16 cellular contexts compared by ENCODE assay signal in genomic region chr4:83075271-83075670, GRCh38. TPM values are rescaled to one million over a fixed set of nuclear protein-coding genes. Genes with fewer than 3 reads are reported as not detected.
DNase-seq lines count a peak whose midpoint lies in the region; ATAC-seq and TF ChIP-seq lines count a peak whose summit lies in the region.
"Had no signal": no experiment of that assay in that cellular context is flagged by ENCODE, and none has a peak within 500 bp of the region (broad histone marks: within the 10 kb centered on the region; RNA-seq: fewer than 3 reads in every experiment).

No MANE protein-coding gene starts in this region.

- ATAC-seq in IMR-90 (ENCODE audit: low read depth): peak; percentile 49
- no peak for ATAC-seq in memory B cell (ENCODE audit: low read depth)
- no peak for ATAC-seq in GM18502 (IDR thresholded peaks at IDR 0.05; ENCODE audit: poor library complexity, unreplicated experiment)
- ATAC-seq: left lobe of liver had no signal

- H3K9me3 Mint-ChIP-seq in memory B cell: peaks cover 3% of the 10 kb centered on the region
- H3K9me3 Mint-ChIP-seq: activated naive CD8-positive, alpha-beta T cell treated with anti-CD3 and anti-CD28 coated beads, Interleukin-2, amount 10 ng/mL, durations not matched to agents 7 days and 5 days; CD4-positive, alpha-beta memory T cell; neural progenitor cell had no signal

- no peak for TF ChIP-seq RAD21 in IMR-90 (IDR thresholded peaks at IDR 0.05; ENCODE audit: low read length)

- H2BK20ac ChIP-seq in IMR-90 (ENCODE audit: low read depth, low read length): 0 out of 2 replicates have a peak overlapping the region, but pooled peaks have one; percentile 9

- CTCF ChIA-PET in IMR-90 (lab: Yijun Ruan, JAX): interaction anchor here (0.6 to 1.7 kb wide), 6 partner anchors 185 to 1750 kb away, joined by 3 to 6 read pairs (median 3); no protein-coding TSS in a partner anchor

- H3K79me2 ChIP-seq in osteoblast (ENCODE audit: insufficient read depth, low read length): no peaks in the 10 kb centered on the region

- H3K4me3 ChIP-seq in IMR-90 (ENCODE audit: insufficient read depth, low read depth, low read length) (no peak overlapping the region), astrocyte of the cerebellum (ENCODE audit: low read depth, low read length) (no peak overlapping the region), uterus (no peak overlapping the region), osteoblast (ENCODE audit: insufficient read depth, low read length) (no peak overlapping the region)
- H3K4me3 ChIP-seq: GM12878, neural progenitor cell, skin epidermis had no signal

- intact Hi-C loops in IMR-90 (cut with micrococcal nuclease) (loop anchor here (1.0 to 2.0 kb wide), 2 partner anchors 36 to 185 kb away; no protein-coding TSS in a partner anchor), uterus (cut with DNase I; ENCODE audit: low total_unique reads) (loop anchor here (10.0 kb wide), 1 partner anchor 210 kb away; the partner anchor contains the start of gene COQ2)

- in situ Hi-C loops in IMR-90 (cut with MboI; ENCODE audit: low sequenced_read_pairs) (loop anchor here (10.0 kb wide), 1 partner anchor 210 kb away; the partner anchor contains the start of gene COQ2), astrocyte of the cerebellum (cut with HindIII; ENCODE audit: low sequenced_read_pairs) (no loop called here)

- dilution Hi-C loops in IMR-90 (cut with HindIII; ENCODE audit: low sequenced_read_pairs, unreplicated experiment): no loop called here

- H3K4me1 ChIP-seq in IMR-90 (ENCODE audit: control insufficient read depth, insufficient read depth, low read length) (peaks cover 4% of the 10 kb centered on the region), uterus (peaks cover 0 to 8% of the 10 kb centered on the region in 2 donors), osteoblast (ENCODE audit: insufficient read depth, low read length) (peaks cover 13% of the 10 kb centered on the region)
- H3K4me1 ChIP-seq: neural progenitor cell had no signal

- H3K4ac ChIP-seq in IMR-90 (ENCODE audit: low read depth, low read length): peak overlapping the region; percentile 28; the same call in 1 of the 2 replicates

- H3K56ac ChIP-seq in IMR-90 (ENCODE audit: extremely low read depth, insufficient read depth, low read length): no peak overlapping the region; the same call in 1 of the 2 replicates

- H3K4me3 Mint-ChIP-seq in memory B cell: no peak overlapping the region
- H3K4me3 Mint-ChIP-seq: neural progenitor cell; stimulated activated naive B cell treated with anti-CD40 and anti-IgM and Interleukin-4, amounts not matched to agents 10 μg/mL and 1 μg/mL and 100 μg/mL, for 72 hours had no signal

- no peak overlapping the region for H2BK5ac ChIP-seq in IMR-90 (ENCODE audit: low read depth, low read length, poor library complexity, severe bottlenecking)

- peaks cover 7% of the 10 kb centered on the region; the same call in 1 of the 2 replicates for H3K9me1 ChIP-seq in IMR-90 (ENCODE audit: insufficient read depth, low read length)

- BruUV-seq in IMR-90 (replicated peaks; lab: Mats Ljungman, UMichigan): no TSS peak

- H3K36me3 ChIP-seq in IMR-90 (ENCODE audit: control insufficient read depth, insufficient read depth, low read length): peaks cover 3% of the 10 kb centered on the region; the same call in 1 of the 2 replicates
- H3K36me3 ChIP-seq in uterus: no peaks in the 10 kb centered on the region
- H3K36me3 ChIP-seq in osteoblast (ENCODE audit: insufficient read depth, low read length): no peaks in the 10 kb centered on the region
- H3K36me3 ChIP-seq: neural progenitor cell had no signal

- H2AK5ac ChIP-seq in IMR-90 (ENCODE audit: low read depth, low read length): no peak overlapping the region

- no CpG with 5 or more reads among the region's 3 CpGs for WGBS in IMR-90 (ENCODE audit: extremely low coverage in 2 of 2, insufficient read length in 1 of 2), 2 experiments

- no peak overlapping the region for H4K91ac ChIP-seq in IMR-90 (ENCODE audit: insufficient read depth, low read depth, low read length)

- H3K14ac ChIP-seq in IMR-90 (replicated peaks; ENCODE audit: low read depth, low read length): peak overlapping the region; percentile 33; the same call in 1 of the 2 replicates

- H4K5ac ChIP-seq in IMR-90 (ENCODE audit: low read depth, low read length): no peak overlapping the region

- DNase-seq in IMR-90: peak; percentile 41
- peak; percentile 1 for DNase-seq in astrocyte of the cerebellum (ENCODE audit: low read depth)
- DNase-seq in memory B cell (ENCODE audit: low spot score in 2 of 2): no peak
- no peak for DNase-seq in uterus
- no peak for DNase-seq in osteoblast (ENCODE audit: insufficient read length, low spot score, missing footprints)
- no peak for DNase-seq in DMS53 (lab: John Stamatoyannopoulos, UW)
- DNase-seq: activated naive CD8-positive, alpha-beta T cell treated with anti-CD3 and anti-CD28 coated beads, Interleukin-2, amount 10 ng/mL, durations not matched to agents 7 days and 5 days; CD4-positive, alpha-beta memory T cell; erythroblast; NCI-H1436 had no signal

- H3K18ac ChIP-seq in IMR-90 (ENCODE audit: low read depth, low read length): no peak overlapping the region

- no peak overlapping the region for H2BK15ac ChIP-seq in IMR-90 (ENCODE audit: low read depth, low read length)

- H4K20me1 ChIP-seq in IMR-90 (ENCODE audit: insufficient read depth, low read length): no peaks in the 10 kb centered on the region
- no peaks in the 10 kb centered on the region for H4K20me1 ChIP-seq in osteoblast (ENCODE audit: insufficient read depth, low read length)

- peak overlapping the region; percentile 23; the same call in 1 of the 2 replicates for H3K23ac ChIP-seq in IMR-90 (ENCODE audit: low read depth, low read length)

- H2AFZ ChIP-seq in IMR-90 (replicated peaks; ENCODE audit: low read length, poor library complexity): no peak overlapping the region
- H2AFZ ChIP-seq in osteoblast (ENCODE audit: low read length): no peak overlapping the region
- H2AFZ ChIP-seq: neural progenitor cell had no signal

- H3K9me3 ChIP-seq in IMR-90 (ENCODE audit: control insufficient read depth, insufficient read depth, low read length) (no peaks in the 10 kb centered on the region), uterus (no peaks in the 10 kb centered on the region), osteoblast (ENCODE audit: low read depth, low read length) (no peaks in the 10 kb centered on the region)

- H4K8ac ChIP-seq in IMR-90 (ENCODE audit: low read depth in 2 of 2, low read length in 2 of 2): no peak overlapping the region

- H3K36me3 Mint-ChIP-seq in memory B cell: peaks cover 21% of the 10 kb centered on the region

- peak overlapping the region; percentile 68 for H3K27ac Mint-ChIP-seq in memory B cell
- H3K27ac Mint-ChIP-seq: activated naive CD8-positive, alpha-beta T cell treated with anti-CD3 and anti-CD28 coated beads, Interleukin-2, amount 10 ng/mL, durations not matched to agents 7 days and 5 days; neural progenitor cell had no signal

- TF ChIP-seq CTCF in IMR-90 (conservative IDR thresholded peaks at IDR 0.05; ENCODE audit: low read depth, low read length) (no peak), astrocyte of the cerebellum (IDR thresholded peaks at IDR 0.05; ENCODE audit: low read depth, low read length, missing control alignments) (no peak), uterus (IDR thresholded peaks at IDR 0.05) (no peak), osteoblast (IDR thresholded peaks at IDR 0.05; ENCODE audit: extremely low read depth, low read depth, low read length) (no peak)

- H3K27ac ChIP-seq in IMR-90 (ENCODE audit: insufficient read depth, low read length): peak overlapping the region; percentile 69; the same call in 1 of the 2 replicates
- H3K27ac ChIP-seq in uterus: peak overlapping the region; percentile 37 to 86
- no peak overlapping the region for H3K27ac ChIP-seq in osteoblast (ENCODE audit: low read depth, low read length)
- H3K27ac ChIP-seq: neural progenitor cell had no signal

- H3K27me3 ChIP-seq in IMR-90 (ENCODE audit: control insufficient read depth, insufficient read depth, low read length): no peaks in the 10 kb centered on the region
- no peaks in the 10 kb centered on the region for H3K27me3 ChIP-seq in uterus
- H3K27me3 ChIP-seq in osteoblast (ENCODE audit: insufficient read depth, low read length): no peaks in the 10 kb centered on the region
- H3K27me3 ChIP-seq: neural progenitor cell had no signal

- H2BK120ac ChIP-seq in IMR-90 (ENCODE audit: low read depth, low read length): no peak overlapping the region

- no peak overlapping the region for H2AK9ac ChIP-seq in IMR-90 (replicated peaks; ENCODE audit: low read depth, low read length, poor library complexity)

- no peak overlapping the region for H3K4me2 ChIP-seq in IMR-90 (ENCODE audit: low read depth, low read length)
- H3K4me2 ChIP-seq in osteoblast (ENCODE audit: insufficient read depth, low read length): no peak overlapping the region
- H3K4me2 ChIP-seq: neural progenitor cell had no signal

- TF ChIP-seq POLR2A in IMR-90 (IDR thresholded peaks at IDR 0.05; ENCODE audit: low read depth, low read length): no peak
- no peak for TF ChIP-seq POLR2A in uterus (IDR thresholded peaks at IDR 0.05)

- POLR2A ChIA-PET in IMR-90 (lab: Charles Lee; ENCODE audit: unreplicated experiment): no interaction called here

- H3K79me1 ChIP-seq in IMR-90 (ENCODE audit: low read depth in 1 of 2, low read length in 2 of 2): 0 out of 4 replicates have a peak, but pooled peaks cover 0 to 2% of the 10 kb centered on the region in 2 experiments

- peaks cover 15% of the 10 kb centered on the region for H3K4me1 Mint-ChIP-seq in memory B cell
- H3K4me1 Mint-ChIP-seq: neural progenitor cell had no signal

- no peaks in the 10 kb centered on the region for H3K27me3 Mint-ChIP-seq in memory B cell
- H3K27me3 Mint-ChIP-seq: activated naive CD8-positive, alpha-beta T cell treated with anti-CD3 and anti-CD28 coated beads, Interleukin-2, amount 10 ng/mL, durations not matched to agents 7 days and 5 days; CD4-positive, alpha-beta memory T cell; stimulated activated naive B cell treated with anti-CD40 and anti-IgM and Interleukin-4, amounts not matched to agents 10 μg/mL and 1 μg/mL and 100 μg/mL, for 72 hours had no signal

- H3K9ac ChIP-seq in IMR-90 (ENCODE audit: low read depth, low read length): no peak overlapping the region
- H3K9ac ChIP-seq: neural progenitor cell had no signal

TF ChIP-seq in IMR-90, 13 proteins besides CTCF, POLR2A, EP300 and RAD21 (continues in another document):
- no peak for TF ChIP-seq SMC3 (IDR thresholded peaks at IDR 0.05; ENCODE audit: low read depth, low read length)

RNA-seq across cellular contexts. Expression of gene PLAC8, which starts 39.3 kb away (rescaled TPM):
- total RNA-seq in IMR-90 (2012; rRNA removed): not detected in 2 replicates
- polyA plus RNA-seq in IMR-90 (2012; rRNA removed): not detected in 2 replicates
- 0.31 TPM in 1 of 2 replicates, not detected in the other for polyA plus RNA-seq in IMR-90 (2012; cell fraction: cytosol; rRNA removed)
- polyA plus RNA-seq in IMR-90 (2012; cell fraction: nucleus; rRNA removed; ENCODE audit: low replicate concordance): 0.11 TPM in 1 of 2 replicates, not detected in the other
- 1 to 10 TPM in 2 of 4 donors, under 1 TPM in 1, not detected in 1; 0.51 to 6.3 (median 2.6) TPM for total RNA-seq in uterus
- total RNA-seq in osteoblast: 0.59 and 0.72 TPM in 2 replicates

RNA-seq across cellular contexts. Expression of gene COPS4, which starts 40.3 kb away (rescaled TPM):
- total RNA-seq in IMR-90 (2012; rRNA removed) (107 and 115 TPM in 2 replicates), uterus (100 to 1,000 TPM in 1 of 4 donors, 10 to 100 TPM in 3; 21.3 to 113 (median 73.3) TPM), osteoblast (79.3 TPM in 2 replicates)
- polyA plus RNA-seq in IMR-90 (2012; rRNA removed): 40.1 and 42.7 TPM in 2 replicates
- 8.2 and 10.4 TPM in 2 replicates for polyA plus RNA-seq in IMR-90 (2012; cell fraction: cytosol; rRNA removed)
- polyA plus RNA-seq in IMR-90 (2012; cell fraction: nucleus; rRNA removed; ENCODE audit: low replicate concordance): 4.2 and 21.9 TPM in 2 replicates

Comparison
In these comparisons a context has a peak if more than half of its experiments do, and no peak if none do; other contexts are left out.
1. DNase-seq: peak in IMR-90 (single experiment) and astrocyte of the cerebellum (single experiment); none in memory B cell (0 of 2), uterus (0 of 2), osteoblast (single experiment) and DMS53 (single experiment).